Comparison of ENCODE assay signal across 13 cellular contexts in genomic region chr10:130045091-130045652, GRCh38.
DNase-seq lines count a peak whose midpoint lies in the region; ATAC-seq, FAIRE-seq and TF ChIP-seq lines count a peak whose summit lies in the region.
"Had no signal": no experiment of that assay in that cellular context is flagged by ENCODE, and none has a peak within 500 bp of the region (broad histone marks: within the 10 kb centered on the region; RNA-seq: fewer than 3 reads in every experiment).

No MANE protein-coding gene starts in this region.

- no peak overlapping the region for H3K27ac ChIP-seq in small intestine (ENCODE audit: low read depth in 1 of 2, low read length in 1 of 2)
- H3K27ac ChIP-seq: esophagus squamous epithelium, pancreas had no signal

- TF ChIP-seq EP300 in Ishikawa (IDR thresholded peaks at IDR 0.05; ENCODE audit: borderline replicate concordance): no peak

- in situ Hi-C loops in KBM-7 (cut with MboI; ENCODE audit: low pct_unique_long_range_greater_than_20kb, low sequenced_read_pairs): no loop called here

- H3K4me1 ChIP-seq in small intestine (ENCODE audit: control insufficient read depth in 2 of 2, insufficient read depth in 1 of 2, low read depth in 1 of 2, low read length in 1 of 2): no peaks in the 10 kb centered on the region
- H3K4me1 ChIP-seq: esophagus squamous epithelium, pancreas had no signal

- no peaks in the 10 kb centered on the region for H3K36me3 ChIP-seq in small intestine (ENCODE audit: control insufficient read depth in 2 of 2, insufficient read depth in 2 of 2, low read length in 2 of 2)
- H3K36me3 ChIP-seq: esophagus squamous epithelium, pancreas had no signal

- no peak for ATAC-seq in HG03097 (IDR thresholded peaks at IDR 0.05; ENCODE audit: low FRiP score, unreplicated experiment)
- ATAC-seq: left ventricle myocardium superior, pancreas, T-cell had no signal

- 51 to 57% (median 53%) methylated on average over 30 of the region's 30 CpGs for WGBS in small intestine, 3 donors

- no peaks in the 10 kb centered on the region for H3K27me3 ChIP-seq in small intestine (ENCODE audit: control insufficient read depth in 2 of 2, insufficient read depth in 2 of 2, low read length in 2 of 2)
- H3K27me3 ChIP-seq: pancreas had no signal

- no peak overlapping the region for H3K4me3 ChIP-seq in small intestine (ENCODE audit: low read depth in 1 of 2, low read length in 2 of 2)
- H3K4me3 ChIP-seq: esophagus squamous epithelium, pancreas had no signal

- FAIRE-seq in small intestine (lab: Jason Lieb, UNC): no peak
- FAIRE-seq: pancreas had no signal

- TF ChIP-seq RAD21 in Ishikawa (IDR thresholded peaks at IDR 0.05; ENCODE audit: low read depth): peak; percentile 29; the same call in 1 of the 2 replicates

- no peaks in the 10 kb centered on the region for H3K9me3 ChIP-seq in small intestine (ENCODE audit: control insufficient read depth, low read depth)
- H3K9me3 ChIP-seq: esophagus squamous epithelium, pancreas had no signal

- DNase-seq in NCI-H82 (lab: John Stamatoyannopoulos, UW) (peak; percentile 37), NCI-H82 treated with DMSO at 0.1 percent for 48 hours (lab: John Stamatoyannopoulos, UW; ENCODE audit: unreplicated experiment) (no peak), dermis blood vessel endothelial cell (peak; percentile 20), small intestine (peak; percentile 8), NCI-H1417 (lab: John Stamatoyannopoulos, UW) (no peak), KBM-7 (no peak)
- DNase-seq: esophagus squamous epithelium, KG1, left ventricle myocardium superior, pancreas, T-cell had no signal

TF ChIP-seq in Ishikawa, 13 proteins besides CTCF, POLR2A, EP300 and RAD21:
- no peak for TF ChIP-seq NFIC (IDR thresholded peaks at IDR 0.05)
- no peak for TF ChIP-seq USF1 (IDR thresholded peaks at IDR 0.05)
- no peak for TF ChIP-seq MAX (IDR thresholded peaks at IDR 0.05)
- TF ChIP-seq CREB1 (IDR thresholded peaks at IDR 0.05; ENCODE audit: low read depth): no peak
- TF ChIP-seq TCF12 (IDR thresholded peaks at IDR 0.05; ENCODE audit: low read depth): no peak
- TF ChIP-seq TEAD4 (IDR thresholded peaks at IDR 0.05): no peak
- TF ChIP-seq FOXM1 (IDR thresholded peaks at IDR 0.05; ENCODE audit: borderline replicate concordance, low read depth): no peak
- no peak for TF ChIP-seq REST (IDR thresholded peaks at IDR 0.05; ENCODE audit: low read depth)
- no peak for TF ChIP-seq ZBTB7A (IDR thresholded peaks at IDR 0.05; ENCODE audit: low read depth)
- TF ChIP-seq EGR1 (IDR thresholded peaks at IDR 0.05): no peak
- TF ChIP-seq CEBPB (IDR thresholded peaks at IDR 0.05): no peak
- TF ChIP-seq TAF1 (IDR thresholded peaks at IDR 0.05; ENCODE audit: low read depth): no peak
- no peak for TF ChIP-seq YY1 (IDR thresholded peaks at IDR 0.05; ENCODE audit: low read depth)

Comparison
In these comparisons a context has a peak if more than half of its experiments do, and no peak if none do; other contexts are left out.
1. DNase-seq: peak in NCI-H82 (single experiment), dermis blood vessel endothelial cell (single experiment) and small intestine (single experiment); none in NCI-H82 treated with DMSO at 0.1 percent for 48 hours (single experiment), NCI-H1417 (0 of 3) and KBM-7 (single experiment).